1 cellular context compared by ENCODE assay signal in the genomic region with DNA sequence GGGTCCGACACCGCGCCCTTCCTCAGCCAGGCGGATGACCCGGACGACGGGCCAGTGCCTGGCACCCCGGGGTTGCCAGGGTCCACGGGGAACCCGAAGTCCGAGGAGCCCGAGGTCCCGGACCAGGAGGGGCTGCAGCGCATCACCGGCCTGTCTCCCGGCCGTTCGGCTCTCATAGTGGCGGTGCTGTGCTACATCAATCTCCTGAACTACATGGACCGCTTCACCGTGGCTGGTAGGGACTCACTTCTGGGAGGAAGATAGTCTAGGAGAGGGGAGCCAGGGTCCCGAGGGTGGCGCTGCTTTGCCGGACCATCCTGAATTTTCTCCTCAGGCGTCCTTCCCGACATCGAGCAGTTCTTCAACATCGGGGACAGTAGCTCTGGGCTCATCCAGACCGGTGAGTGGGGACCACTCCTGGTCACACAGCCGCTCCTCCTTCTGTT.
TF ChIP-seq lines count a peak whose summit lies in the region.

No MANE protein-coding gene starts in this region.

TF ChIP-seq in WTC11, 78 proteins besides CTCF, POLR2A, EP300 and RAD21 (continued from another document):
- TF ChIP-seq, protein P1, sequence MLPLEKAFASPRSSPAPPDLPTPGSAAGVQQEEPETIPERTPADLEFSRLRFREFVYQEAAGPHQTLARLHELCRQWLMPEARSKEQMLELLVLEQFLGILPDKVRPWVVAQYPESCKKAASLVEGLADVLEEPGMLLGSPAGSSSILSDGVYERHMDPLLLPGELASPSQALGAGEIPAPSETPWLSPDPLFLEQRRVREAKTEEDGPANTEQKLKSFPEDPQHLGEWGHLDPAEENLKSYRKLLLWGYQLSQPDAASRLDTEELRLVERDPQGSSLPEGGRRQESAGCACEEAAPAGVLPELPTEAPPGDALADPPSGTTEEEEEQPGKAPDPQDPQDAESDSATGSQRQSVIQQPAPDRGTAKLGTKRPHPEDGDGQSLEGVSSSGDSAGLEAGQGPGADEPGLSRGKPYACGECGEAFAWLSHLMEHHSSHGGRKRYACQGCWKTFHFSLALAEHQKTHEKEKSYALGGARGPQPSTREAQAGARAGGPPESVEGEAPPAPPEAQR (CRISPR knock-in tag; IDR thresholded peaks at IDR 0.05): no peak
- TF ChIP-seq AR (CRISPR knock-in tag; IDR thresholded peaks at IDR 0.05) (no peak), ELF4 (CRISPR knock-in tag; IDR thresholded peaks at IDR 0.05; ENCODE audit: low read depth) (no peak), TCF7 (CRISPR knock-in tag; IDR thresholded peaks at IDR 0.05; ENCODE audit: low read depth) (no peak), JUN (CRISPR knock-in tag; IDR thresholded peaks at IDR 0.05) (no peak), ZBTB43 (CRISPR knock-in tag; IDR thresholded peaks at IDR 0.05) (no peak), TEAD1 (CRISPR knock-in tag; IDR thresholded peaks at IDR 0.05) (no peak), TEAD4 (CRISPR knock-in tag; IDR thresholded peaks at IDR 0.05) (no peak), HMGXB4 (CRISPR knock-in tag; IDR thresholded peaks at IDR 0.05) (no peak)
- TF ChIP-seq, protein P2, sequence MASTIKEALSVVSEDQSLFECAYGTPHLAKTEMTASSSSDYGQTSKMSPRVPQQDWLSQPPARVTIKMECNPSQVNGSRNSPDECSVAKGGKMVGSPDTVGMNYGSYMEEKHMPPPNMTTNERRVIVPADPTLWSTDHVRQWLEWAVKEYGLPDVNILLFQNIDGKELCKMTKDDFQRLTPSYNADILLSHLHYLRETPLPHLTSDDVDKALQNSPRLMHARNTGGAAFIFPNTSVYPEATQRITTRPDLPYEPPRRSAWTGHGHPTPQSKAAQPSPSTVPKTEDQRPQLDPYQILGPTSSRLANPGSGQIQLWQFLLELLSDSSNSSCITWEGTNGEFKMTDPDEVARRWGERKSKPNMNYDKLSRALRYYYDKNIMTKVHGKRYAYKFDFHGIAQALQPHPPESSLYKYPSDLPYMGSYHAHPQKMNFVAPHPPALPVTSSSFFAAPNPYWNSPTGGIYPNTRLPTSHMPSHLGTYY (CRISPR knock-in tag; IDR thresholded peaks at IDR 0.05): no peak
- TF ChIP-seq, protein P3, sequence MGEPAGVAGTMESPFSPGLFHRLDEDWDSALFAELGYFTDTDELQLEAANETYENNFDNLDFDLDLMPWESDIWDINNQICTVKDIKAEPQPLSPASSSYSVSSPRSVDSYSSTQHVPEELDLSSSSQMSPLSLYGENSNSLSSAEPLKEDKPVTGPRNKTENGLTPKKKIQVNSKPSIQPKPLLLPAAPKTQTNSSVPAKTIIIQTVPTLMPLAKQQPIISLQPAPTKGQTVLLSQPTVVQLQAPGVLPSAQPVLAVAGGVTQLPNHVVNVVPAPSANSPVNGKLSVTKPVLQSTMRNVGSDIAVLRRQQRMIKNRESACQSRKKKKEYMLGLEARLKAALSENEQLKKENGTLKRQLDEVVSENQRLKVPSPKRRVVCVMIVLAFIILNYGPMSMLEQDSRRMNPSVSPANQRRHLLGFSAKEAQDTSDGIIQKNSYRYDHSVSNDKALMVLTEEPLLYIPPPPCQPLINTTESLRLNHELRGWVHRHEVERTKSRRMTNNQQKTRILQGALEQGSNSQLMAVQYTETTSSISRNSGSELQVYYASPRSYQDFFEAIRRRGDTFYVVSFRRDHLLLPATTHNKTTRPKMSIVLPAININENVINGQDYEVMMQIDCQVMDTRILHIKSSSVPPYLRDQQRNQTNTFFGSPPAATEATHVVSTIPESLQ (CRISPR knock-in tag; IDR thresholded peaks at IDR 0.05): no peak
- TF ChIP-seq, protein P4, sequence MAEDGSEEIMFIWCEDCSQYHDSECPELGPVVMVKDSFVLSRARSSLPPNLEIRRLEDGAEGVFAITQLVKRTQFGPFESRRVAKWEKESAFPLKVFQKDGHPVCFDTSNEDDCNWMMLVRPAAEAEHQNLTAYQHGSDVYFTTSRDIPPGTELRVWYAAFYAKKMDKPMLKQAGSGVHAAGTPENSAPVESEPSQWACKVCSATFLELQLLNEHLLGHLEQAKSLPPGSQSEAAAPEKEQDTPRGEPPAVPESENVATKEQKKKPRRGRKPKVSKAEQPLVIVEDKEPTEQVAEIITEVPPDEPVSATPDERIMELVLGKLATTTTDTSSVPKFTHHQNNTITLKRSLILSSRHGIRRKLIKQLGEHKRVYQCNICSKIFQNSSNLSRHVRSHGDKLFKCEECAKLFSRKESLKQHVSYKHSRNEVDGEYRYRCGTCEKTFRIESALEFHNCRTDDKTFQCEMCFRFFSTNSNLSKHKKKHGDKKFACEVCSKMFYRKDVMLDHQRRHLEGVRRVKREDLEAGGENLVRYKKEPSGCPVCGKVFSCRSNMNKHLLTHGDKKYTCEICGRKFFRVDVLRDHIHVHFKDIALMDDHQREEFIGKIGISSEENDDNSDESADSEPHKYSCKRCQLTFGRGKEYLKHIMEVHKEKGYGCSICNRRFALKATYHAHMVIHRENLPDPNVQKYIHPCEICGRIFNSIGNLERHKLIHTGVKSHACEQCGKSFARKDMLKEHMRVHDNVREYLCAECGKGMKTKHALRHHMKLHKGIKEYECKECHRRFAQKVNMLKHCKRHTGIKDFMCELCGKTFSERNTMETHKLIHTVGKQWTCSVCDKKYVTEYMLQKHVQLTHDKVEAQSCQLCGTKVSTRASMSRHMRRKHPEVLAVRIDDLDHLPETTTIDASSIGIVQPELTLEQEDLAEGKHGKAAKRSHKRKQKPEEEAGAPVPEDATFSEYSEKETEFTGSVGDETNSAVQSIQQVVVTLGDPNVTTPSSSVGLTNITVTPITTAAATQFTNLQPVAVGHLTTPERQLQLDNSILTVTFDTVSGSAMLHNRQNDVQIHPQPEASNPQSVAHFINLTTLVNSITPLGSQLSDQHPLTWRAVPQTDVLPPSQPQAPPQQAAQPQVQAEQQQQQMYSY (CRISPR knock-in tag; IDR thresholded peaks at IDR 0.05): no peak
TF ChIP-seq in WTC11: peak in this region for 0.
